27 cellular contexts compared by ENCODE assay signal in genomic region chr22:19782533-19782932, GRCh38. TPM values are rescaled to one million over a fixed set of nuclear protein-coding genes. Genes with fewer than 3 reads are reported as not detected.
DNase-seq lines count a peak whose midpoint lies in the region; ATAC-seq, FAIRE-seq and TF ChIP-seq lines count a peak whose summit lies in the region.
"Had no signal": no experiment of that assay in that cellular context is flagged by ENCODE, and none has a peak within 500 bp of the region (broad histone marks: within the 10 kb centered on the region; RNA-seq: fewer than 3 reads in every experiment).

No MANE protein-coding gene starts in this region.

- ATAC-seq in Right ventricle myocardium inferior (no peak), Right ventricle myocardium superior (ENCODE audit: poor library complexity) (no peak), WTC11 (no peak), GM23338 (no peak)
- ATAC-seq: A549, GM12878, HCT116 had no signal

- H3K4me1 ChIP-seq in neuronal stem cell (ENCODE audit: control insufficient read depth in 2 of 2, insufficient read depth in 1 of 2, low read depth in 1 of 2, low read length in 2 of 2) (peaks cover 0 to 3% of the 10 kb centered on the region in 2 donors), GM23338 (ENCODE audit: insufficient read depth) (no peaks in the 10 kb centered on the region)
- H3K4me1 ChIP-seq: A549, BE2C had no signal

- H2BK12ac ChIP-seq in neuronal stem cell (ENCODE audit: low read length), result no peak overlapping the region

- intact Hi-C loops in Right ventricle myocardium inferior (cut with DNase I) (no loop called here), Right ventricle myocardium superior (cut with DNase I) (no loop called here)

- H3K27ac ChIP-seq in neuronal stem cell (replicated peaks; ENCODE audit: low read length) (no peak overlapping the region), GM23338 (ENCODE audit: low read depth) (no peak overlapping the region)
- H3K27ac ChIP-seq: A549; BLaER1 treated with 17β-estradiol and CSF1 and Interleukin-3, amounts not matched to agents 10 nM and 100 nM; GM23248 had no signal

- peaks cover 2% of the 10 kb centered on the region; the same call in 1 of the 2 replicates for H3K27me3 Mint-ChIP-seq in WTC11 (ENCODE audit: low read depth)
- peaks cover 10% of the 10 kb centered on the region for H3K27me3 Mint-ChIP-seq in GM23338 (ENCODE audit: insufficient read depth, low read depth, poor library complexity)

- H4K91ac ChIP-seq in neuronal stem cell (ENCODE audit: low read depth, low read length, poor library complexity), result no peak overlapping the region

- H3K9ac ChIP-seq in neuronal stem cell (ENCODE audit: low read depth, low read length, poor library complexity), result no peak overlapping the region
- H3K9ac ChIP-seq: BLaER1 treated with 17β-estradiol and CSF1 and Interleukin-3, amounts not matched to agents 10 nM and 100 nM; GM23248 had no signal

- no peak overlapping the region for H3K4ac ChIP-seq in neuronal stem cell (ENCODE audit: low read length)

- H2AFZ ChIP-seq in neuronal stem cell (ENCODE audit: low read length) (no peak overlapping the region), GM23338 (no peak overlapping the region)
- H2AFZ ChIP-seq: GM23248 had no signal

- DNase-seq in Right ventricle myocardium inferior (ENCODE audit: missing footprints) (peak; percentile 28), Right ventricle myocardium superior (no peak), WTC11 (ENCODE audit: low spot score) (peak; percentile 5), neuronal stem cell (ENCODE audit: low spot score) (no peak), urothelium cell line (ENCODE audit: low spot score) (no peak), NCI-H69 (lab: John Stamatoyannopoulos, UW) (no peak), GM23338 (ENCODE audit: low spot score) (no peak)
- DNase-seq: 8988T; ACHN; AML-193; BE2C; CD4-positive, alpha-beta T cell; CD8-positive, alpha-beta memory T cell; DMS 273 treated with DMSO at 0.1 percent for 48 hours; DMS79; EL; GDM1; GM23248; H9 had no signal

- CTCF ChIA-PET in WTC11 (lab: Charles Lee), result interaction anchor here (1.1 to 1.5 kb wide), 3 partner anchors 15 to 52 kb away, joined by 3 to 4 read pairs (median 4); no protein-coding TSS in a partner anchor

- H3K4me3 Mint-ChIP-seq in WTC11 (no peak overlapping the region), GM23338 (no peak overlapping the region)
- H3K4me3 Mint-ChIP-seq: CD14-positive monocyte; CD4-positive, alpha-beta T cell; CD8-positive, alpha-beta memory T cell; H9 had no signal

- peak; percentile 48 for FAIRE-seq in urothelium cell line (lab: Jason Lieb, UNC)
- FAIRE-seq: A549, D721Med, GM12878, GM19239 had no signal

- H3K23ac ChIP-seq in neuronal stem cell (ENCODE audit: low read depth, low read length, poor library complexity), result no peak overlapping the region

- no peak overlapping the region for H2BK120ac ChIP-seq in neuronal stem cell (ENCODE audit: low read depth, low read length)

- H4K8ac ChIP-seq in neuronal stem cell (ENCODE audit: low read depth, low read length), result peak overlapping the region; percentile 45

- H3K36me3 Mint-ChIP-seq in WTC11, result no peaks in the 10 kb centered on the region
- H3K36me3 Mint-ChIP-seq in GM23338 (ENCODE audit: low read depth), result no peaks in the 10 kb centered on the region
- H3K36me3 Mint-ChIP-seq: CD14-positive monocyte had no signal

- peaks cover 3% of the 10 kb centered on the region in 2 donors for H3K9me3 ChIP-seq in neuronal stem cell (replicated peaks in 1 of 2; ENCODE audit: control insufficient read depth in 2 of 2, insufficient read depth in 1 of 2, low read depth in 1 of 2, low read length in 2 of 2)
- H3K9me3 ChIP-seq: A549, BE2C had no signal

- no peak overlapping the region for H3K18ac ChIP-seq in neuronal stem cell (ENCODE audit: low read length)

- H3K79me1 ChIP-seq in neuronal stem cell (ENCODE audit: low read depth, low read length), result peaks cover 1% of the 10 kb centered on the region

- H3K9me2 ChIP-seq in GM23338 (ENCODE audit: insufficient read depth), result no peaks in the 10 kb centered on the region

- peaks cover 0 to 12% (median 4%) of the 10 kb centered on the region in 3 experiments for H3K27me3 ChIP-seq in neuronal stem cell (ENCODE audit: control insufficient read depth in 3 of 3, insufficient read depth in 3 of 3, low read depth in 1 of 3, low read length in 3 of 3)
- no peaks in the 10 kb centered on the region for H3K27me3 ChIP-seq in GM23338 (ENCODE audit: insufficient read depth)
- H3K27me3 ChIP-seq: BE2C had no signal

- H3K4me3 ChIP-seq in neuronal stem cell (ENCODE audit: low read length in 2 of 2), result no peak overlapping the region
- no peak overlapping the region for H3K4me3 ChIP-seq in GM23338
- H3K4me3 ChIP-seq: A549; BLaER1 treated with 17β-estradiol and CSF1 and Interleukin-3, amounts not matched to agents 10 nM and 100 nM; GM12878; GM23248 had no signal

- H2BK5ac ChIP-seq in neuronal stem cell (ENCODE audit: low read length), result no peak overlapping the region

- WGBS in neuronal stem cell (ENCODE audit: extremely low coverage in 2 of 2, insufficient read length in 2 of 2, insufficient replicate concordance in 1 of 2), 2 donors, result no CpG with 5 or more reads among the region's 1 CpG

- no peaks in the 10 kb centered on the region for H3K9me3 Mint-ChIP-seq in WTC11
- H3K9me3 Mint-ChIP-seq in GM23338, result no peaks in the 10 kb centered on the region; the same call in 2 of the 3 replicates
- H3K9me3 Mint-ChIP-seq: CD14-positive monocyte; CD4-positive, alpha-beta T cell; CD8-positive, alpha-beta memory T cell; H9 had no signal

- H3K4me2 ChIP-seq in neuronal stem cell (ENCODE audit: insufficient read depth, low read length, poor library complexity, severe bottlenecking) (no peak overlapping the region), GM23338 (no peak overlapping the region)
- H3K4me2 ChIP-seq: A549; BLaER1 treated with 17β-estradiol and CSF1 and Interleukin-3, amounts not matched to agents 10 nM and 100 nM had no signal

- peak overlapping the region; percentile 61 for H2AK5ac ChIP-seq in neuronal stem cell (ENCODE audit: low read depth, low read length)

- H3K4me1 Mint-ChIP-seq in WTC11, result no peaks in the 10 kb centered on the region
- H3K4me1 Mint-ChIP-seq in GM23338, result peaks cover 3% of the 10 kb centered on the region; the same call in 2 of the 3 replicates

- no peaks in the 10 kb centered on the region for H3F3A ChIP-seq in GM23338 (replicated peaks; ENCODE audit: low read depth)

- no peak overlapping the region for H3K27ac Mint-ChIP-seq in WTC11
- no peak overlapping the region for H3K27ac Mint-ChIP-seq in GM23338
- H3K27ac Mint-ChIP-seq: CD4-positive, alpha-beta T cell; H9 had no signal

- no peaks in the 10 kb centered on the region for H3K79me2 ChIP-seq in GM23338 (replicated peaks; ENCODE audit: insufficient read depth)

- POLR2A ChIA-PET in WTC11 (lab: Charles Lee), result no interaction called here

- TF ChIP-seq CTCF in WTC11 (IDR thresholded peaks at IDR 0.05) (no peak), GM23338 (conservative IDR thresholded peaks at IDR 0.05; ENCODE audit: low read depth in 2 of 2) (no peak)

- no peak overlapping the region for H3K14ac ChIP-seq in neuronal stem cell (ENCODE audit: low read length)

- H3K36me3 ChIP-seq in neuronal stem cell (replicated peaks in 1 of 2; ENCODE audit: control insufficient read depth in 2 of 2, insufficient read depth in 2 of 2, low read length in 2 of 2), result no peaks in the 10 kb centered on the region
- H3K36me3 ChIP-seq in GM23338 (ENCODE audit: insufficient read depth), result no peaks in the 10 kb centered on the region
- H3K36me3 ChIP-seq: BE2C had no signal

- H4K20me1 ChIP-seq in GM23338 (replicated peaks; ENCODE audit: insufficient read depth), result no peaks in the 10 kb centered on the region
- H4K20me1 ChIP-seq: BLaER1 treated with 17β-estradiol and CSF1 and Interleukin-3, amounts not matched to agents 10 nM and 100 nM had no signal

- H2BK15ac ChIP-seq in neuronal stem cell (ENCODE audit: low read length), result no peak overlapping the region

TF ChIP-seq in WTC11, 78 proteins besides CTCF, POLR2A, EP300 and RAD21 (continues in another document):
- TF ChIP-seq GABPB1 (CRISPR knock-in tag; IDR thresholded peaks at IDR 0.05) (no peak), FOXK1 (CRISPR knock-in tag; IDR thresholded peaks at IDR 0.05) (no peak), NFE2L1 (CRISPR knock-in tag; IDR thresholded peaks at IDR 0.05) (no peak), ZNF263 (CRISPR knock-in tag; IDR thresholded peaks at IDR 0.05; ENCODE audit: low read depth) (no peak), ZNF423 (CRISPR knock-in tag; IDR thresholded peaks at IDR 0.05) (no peak), JAZF1 (CRISPR knock-in tag; IDR thresholded peaks at IDR 0.05) (no peak)

RNA-seq across cellular contexts. Expression of gene TBX1, which starts 22.0 kb away (rescaled TPM):
- 3.6 TPM for total RNA-seq in Right ventricle myocardium inferior
- total RNA-seq in Right ventricle myocardium superior, result 3.2 TPM
- 7.9 to 12.8 TPM (median 9.3 TPM) in 3 replicates for total RNA-seq in WTC11 (2021)
- polyA plus RNA-seq in neuronal stem cell (2013, experiment 1 of 2), result 0.31 TPM
- polyA plus RNA-seq in neuronal stem cell (2013, experiment 2 of 2), result 0.26 TPM
- 0.23 and 0.66 TPM in 2 replicates for total RNA-seq in GM23338 (2014; rRNA removed; shearing (Covaris generic))
- polyA plus RNA-seq in GM23338 (2016; fragmentation: Nextera tagmentation; extraction: Ambion mirVana), result 0.19 TPM in 2 replicates
- total RNA-seq: CD4-positive, alpha-beta T cell; CD8-positive, alpha-beta memory T cell; GM12878; H4 had no signal
- polyA plus RNA-seq: CD14-positive monocyte; CD8-positive, alpha-beta memory T cell; GM12878 had no signal

RNA-seq across cellular contexts. Expression of gene GP1BB, which starts 59.2 kb away (rescaled TPM):
- total RNA-seq in Right ventricle myocardium inferior (not detected), Right ventricle myocardium superior (not detected), WTC11 (2021) (1.4 to 4.3 TPM (median 3.3 TPM) in 3 replicates)
- polyA plus RNA-seq in neuronal stem cell (2013, experiment 1 of 2), result 2.5 TPM
- 2.6 TPM for polyA plus RNA-seq in neuronal stem cell (2013, experiment 2 of 2)
- total RNA-seq in GM23338 (2014; rRNA removed; shearing (Covaris generic)), result 1.3 TPM in 1 of 2 replicates, not detected in the other
- 0.53 and 1.1 TPM in 2 replicates for polyA plus RNA-seq in GM23338 (2016; fragmentation: Nextera tagmentation; extraction: Ambion mirVana)
- total RNA-seq: CD8-positive, alpha-beta memory T cell had no signal
- polyA plus RNA-seq: CD8-positive, alpha-beta memory T cell had no signal

Comparison
In these comparisons a context has a peak if more than half of its experiments do, and no peak if none do; other contexts are left out.
1. DNase-seq: peak in Right ventricle myocardium inferior (single experiment) and WTC11 (single experiment); none in Right ventricle myocardium superior (single experiment), neuronal stem cell (single experiment), urothelium cell line (single experiment), NCI-H69 (single experiment) and GM23338 (single experiment).